Comparison of ENCODE assay signal across 18 cellular contexts in the genomic region with DNA sequence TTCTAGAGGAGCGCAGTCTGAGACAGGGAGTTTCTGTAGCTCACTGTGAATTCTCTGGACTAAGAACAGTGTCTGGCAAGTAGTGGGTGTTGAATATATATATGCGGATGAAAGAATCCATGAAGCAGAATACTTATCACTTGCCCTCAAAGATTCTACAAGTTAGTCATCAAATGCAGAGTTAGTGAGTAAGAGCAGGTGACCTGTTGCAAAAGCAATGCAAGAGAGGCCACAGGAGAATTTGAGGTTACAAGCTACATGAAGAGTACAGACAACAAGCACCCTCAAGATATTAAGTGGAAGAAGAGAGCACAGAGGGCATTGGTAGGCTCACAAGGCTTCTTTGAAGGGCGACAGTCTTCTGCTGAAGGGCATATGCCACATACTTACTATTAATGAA.
A peak's percentile ranks its signal among the peaks of the same experiment; 100 is the strongest.
DNase-seq lines count a peak whose midpoint lies in the region; ATAC-seq and TF ChIP-seq lines count a peak whose summit lies in the region.
"Had no signal": no experiment of that assay in that cellular context is flagged by ENCODE, and none has a peak within 500 bp of the region (broad histone marks: within the 10 kb centered on the region; RNA-seq: fewer than 3 reads in every experiment).

No MANE protein-coding gene starts in this region.

- dilution Hi-C loops in mammary epithelial cell (cut with HindIII; ENCODE audit: low sequenced_read_pairs): no loop called here

- H3K4me1 ChIP-seq in mammary epithelial cell (ENCODE audit: insufficient read depth, low read length) (peaks cover 27% of the 10 kb centered on the region), breast epithelium (no peaks in the 10 kb centered on the region), adipocyte (ENCODE audit: control insufficient read depth, insufficient read depth, low read length) (peaks cover 7% of the 10 kb centered on the region), foreskin keratinocyte (peaks cover 12% of the 10 kb centered on the region)
- H3K4me1 ChIP-seq in CD4-positive, alpha-beta memory T cell (ENCODE audit: insufficient read depth, low read length): no peaks in the 10 kb centered on the region
- H3K4me1 ChIP-seq: heart right ventricle had no signal

- TF ChIP-seq CTCF in mammary epithelial cell (conservative IDR thresholded peaks at IDR 0.05 in 1 of 2, IDR thresholded peaks at IDR 0.05 in 1 of 2; ENCODE audit: extremely low read depth in 1 of 2, insufficient read depth in 1 of 2, low read depth in 1 of 2, low read length in 2 of 2) (no peak), breast epithelium (IDR thresholded peaks at IDR 0.05) (no peak), foreskin keratinocyte (conservative IDR thresholded peaks at IDR 0.05) (no peak)

- peak overlapping the region; percentile 34 for H2AFZ ChIP-seq in mammary epithelial cell (ENCODE audit: low read depth, low read length)

- intact Hi-C loops in mammary epithelial cell (cut with micrococcal nuclease): loop anchor here (5.0 kb wide), 2 partner anchors 78 to 103 kb away; partner anchors contain the start of gene BTBD3
- intact Hi-C loops in breast epithelium (cut with DNase I; ENCODE audit: low total_unique reads): no loop called here
- intact Hi-C loops in CD4-positive, alpha-beta memory T cell (cut with micrococcal nuclease): no loop called here

- 46% methylated on average over 3 of the region's 3 CpGs for WGBS in mammary epithelial cell (ENCODE audit: low coverage, missing lambda C conversion rate)

- H3K4me1 Mint-ChIP-seq in CD4-positive, alpha-beta memory T cell: no peaks in the 10 kb centered on the region
- H3K4me1 Mint-ChIP-seq: activated naive CD8-positive, alpha-beta T cell treated with anti-CD3 and anti-CD28 coated beads for 36 hours had no signal

- no peaks in the 10 kb centered on the region for H3K27me3 Mint-ChIP-seq in CD4-positive, alpha-beta memory T cell
- H3K27me3 Mint-ChIP-seq: activated naive CD8-positive, alpha-beta T cell treated with anti-CD3 and anti-CD28 coated beads for 36 hours had no signal

- no peaks in the 10 kb centered on the region for H3K36me3 Mint-ChIP-seq in CD4-positive, alpha-beta memory T cell
- H3K36me3 Mint-ChIP-seq: activated naive CD8-positive, alpha-beta T cell treated with anti-CD3 and anti-CD28 coated beads for 36 hours had no signal

- DNase-seq in mammary epithelial cell: peak; percentile 88
- DNase-seq in breast epithelium (ENCODE audit: low spot score in 2 of 2): no peak
- DNase-seq in adipocyte (ENCODE audit: low read depth): peak; percentile 30
- peak; percentile 59 to 85 for DNase-seq in foreskin keratinocyte
- DNase-seq in stimulated activated CD4-positive, alpha-beta T cell treated with anti-CD3 and anti-CD28 coated beads, Interleukin-2, amount 100 ng/mL, for 48 hours: no peak
- DNase-seq in CD4-positive, alpha-beta memory T cell: no peak
- no peak for DNase-seq in H7
- DNase-seq: activated naive CD8-positive, alpha-beta T cell treated with anti-CD3 and anti-CD28 coated beads for 36 hours; activated T-cell treated with anti-CD3 and anti-CD28 coated beads for 4 hours; heart right ventricle; KBM-7; NCI-H1092 treated with DMSO at 0.1 percent for 48 hours; NCI-H345; ovary; SHP77 treated with DMSO at 0.1 percent for 48 hours; stimulated activated naive CD4-positive, alpha-beta T cell had no signal

- no peak overlapping the region for H3K27ac ChIP-seq in mammary epithelial cell (ENCODE audit: insufficient read depth, low read depth, low read length)
- no peak overlapping the region for H3K27ac ChIP-seq in breast epithelium
- no peak overlapping the region for H3K27ac ChIP-seq in foreskin keratinocyte
- H3K27ac ChIP-seq in CD4-positive, alpha-beta memory T cell (ENCODE audit: low read depth, low read length): no peak overlapping the region
- H3K27ac ChIP-seq: heart right ventricle, ovary had no signal

- ATAC-seq in foreskin keratinocyte (peak; percentile 83), GM18520 (IDR thresholded peaks at IDR 0.05; ENCODE audit: unreplicated experiment) (no peak)
- ATAC-seq: heart right ventricle had no signal

- H3K36me3 ChIP-seq in mammary epithelial cell (ENCODE audit: insufficient read depth, low read length) (no peaks in the 10 kb centered on the region), breast epithelium (no peaks in the 10 kb centered on the region), adipocyte (ENCODE audit: control insufficient read depth, insufficient read depth, low read length, severe bottlenecking) (no peaks in the 10 kb centered on the region), H7 (replicated peaks; ENCODE audit: control insufficient read depth, insufficient read depth, low read length) (no peaks in the 10 kb centered on the region)
- no peaks in the 10 kb centered on the region for H3K36me3 ChIP-seq in CD4-positive, alpha-beta memory T cell (ENCODE audit: insufficient read depth, low read length)
- H3K36me3 ChIP-seq: heart right ventricle, ovary had no signal

- no peak for TF ChIP-seq POLR2A in breast epithelium (IDR thresholded peaks at IDR 0.05)

- H3K4me2 ChIP-seq in mammary epithelial cell (ENCODE audit: insufficient read depth, low read depth, low read length): peak overlapping the region; percentile 25

- H3K79me2 ChIP-seq in mammary epithelial cell (ENCODE audit: insufficient read depth, low read length): no peaks in the 10 kb centered on the region

- H3K4me3 ChIP-seq in mammary epithelial cell (replicated peaks in 1 of 3; ENCODE audit: insufficient read depth in 1 of 3, low read depth in 2 of 3, low read length in 3 of 3) (no peak overlapping the region), breast epithelium (no peak overlapping the region), adipocyte (ENCODE audit: low read length) (no peak overlapping the region), H7 (ENCODE audit: insufficient read depth, low read depth, low read length) (no peak overlapping the region)
- H3K4me3 ChIP-seq in CD4-positive, alpha-beta memory T cell (ENCODE audit: low read length in 2 of 2): no peak overlapping the region
- H3K4me3 ChIP-seq: heart right ventricle, ovary had no signal

- CTCF ChIA-PET in mammary epithelial cell (lab: Charles Lee; ENCODE audit: low non-redundant PET): interaction anchor here (0.6 kb wide), 1 partner anchor 234 kb away, joined by 3 read pairs; no protein-coding TSS in a partner anchor
- CTCF ChIA-PET in CD4-positive, alpha-beta memory T cell (lab: Charles Lee; ENCODE audit: partially characterized antibody): no interaction called here

- no peak overlapping the region for H3K9ac ChIP-seq in mammary epithelial cell (ENCODE audit: insufficient read depth, low read length)
- no peak overlapping the region for H3K9ac ChIP-seq in adipocyte (ENCODE audit: low read length)

- H3K27me3 ChIP-seq in mammary epithelial cell (ENCODE audit: insufficient read depth, low read length) (no peaks in the 10 kb centered on the region), breast epithelium (no peaks in the 10 kb centered on the region), adipocyte (replicated peaks; ENCODE audit: control insufficient read depth, insufficient read depth, low read length) (no peaks in the 10 kb centered on the region), foreskin keratinocyte (no peaks in the 10 kb centered on the region), H7 (ENCODE audit: control insufficient read depth, insufficient read depth, low read length) (no peaks in the 10 kb centered on the region)
- H3K27me3 ChIP-seq in CD4-positive, alpha-beta memory T cell (ENCODE audit: insufficient read depth, low read length): no peaks in the 10 kb centered on the region
- H3K27me3 ChIP-seq: heart right ventricle, ovary had no signal

- no TSS peak for BruUV-seq in mammary epithelial cell (replicated peaks; lab: Mats Ljungman, UMichigan)

- H3K9me3 ChIP-seq in mammary epithelial cell (replicated peaks; ENCODE audit: insufficient read depth, low read length): no peaks in the 10 kb centered on the region
- H3K9me3 ChIP-seq in breast epithelium: no peaks in the 10 kb centered on the region
- no peaks in the 10 kb centered on the region for H3K9me3 ChIP-seq in adipocyte (ENCODE audit: control insufficient read depth, low read length)
- H3K9me3 ChIP-seq in CD4-positive, alpha-beta memory T cell (ENCODE audit: control insufficient read depth in 1 of 2, low read length in 2 of 2): peaks cover 0 to 3% of the 10 kb centered on the region in 2 donors
- H3K9me3 ChIP-seq: heart right ventricle, ovary had no signal

- no peaks in the 10 kb centered on the region for H4K20me1 ChIP-seq in mammary epithelial cell (ENCODE audit: insufficient read depth, low read length)

- POLR2A ChIA-PET in CD4-positive, alpha-beta memory T cell (lab: Charles Lee; ENCODE audit: partially characterized antibody): no interaction called here

- in situ Hi-C loops in mammary epithelial cell (cut with MboI; ENCODE audit: low sequenced_read_pairs in 2 of 2): no loop called here

- no peak overlapping the region for H3K27ac Mint-ChIP-seq in CD4-positive, alpha-beta memory T cell
- H3K27ac Mint-ChIP-seq: activated naive CD8-positive, alpha-beta T cell treated with anti-CD3 and anti-CD28 coated beads for 36 hours; T-helper 2 cell treated with Interferon-gamma antibody and Interleukin-4, amounts not matched to agents 5 μg/mL and 100 μg/mL, for 36 hours had no signal

- H3K4me3 Mint-ChIP-seq in CD4-positive, alpha-beta memory T cell: no peak overlapping the region
- H3K4me3 Mint-ChIP-seq: activated naive CD8-positive, alpha-beta T cell treated with anti-CD3 and anti-CD28 coated beads for 36 hours; T-helper 2 cell treated with Interferon-gamma antibody and Interleukin-4, amounts not matched to agents 5 μg/mL and 100 μg/mL, for 36 hours had no signal

- peaks cover 0 to 14% (median 5%) of the 10 kb centered on the region in 8 donors for H3K9me3 Mint-ChIP-seq in CD4-positive, alpha-beta memory T cell
- H3K9me3 Mint-ChIP-seq: activated naive CD8-positive, alpha-beta T cell treated with anti-CD3 and anti-CD28 coated beads for 36 hours; T-helper 2 cell treated with Interferon-gamma antibody and Interleukin-4, amounts not matched to agents 5 μg/mL and 100 μg/mL, for 36 hours had no signal

Comparison
In these comparisons a context has a peak if more than half of its experiments do, and no peak if none do; other contexts are left out.
1. DNase-seq: peak in mammary epithelial cell (single experiment), adipocyte (single experiment) and foreskin keratinocyte (2 of 2); none in breast epithelium (0 of 2), stimulated activated CD4-positive, alpha-beta T cell treated with anti-CD3 and anti-CD28 coated beads, Interleukin-2, amount 100 ng/mL, for 48 hours (0 of 2), CD4-positive, alpha-beta memory T cell (0 of 5) and H7 (single experiment).